Comparison of ENCODE assay signal across 1 cellular context in genomic region chr3:129576514-129577345, GRCh38.
TF ChIP-seq lines count a peak whose summit lies in the region.

No MANE protein-coding gene starts in this region.

TF ChIP-seq in GM12878, 131 proteins besides CTCF, POLR2A, EP300 and RAD21:
- TF ChIP-seq ZBED1 (IDR thresholded peaks at IDR 0.05; ENCODE audit: borderline replicate concordance), result no peak
- TF ChIP-seq PKNOX1 (IDR thresholded peaks at IDR 0.05), result no peak
- TF ChIP-seq HDGF (IDR thresholded peaks at IDR 0.05), result no peak
- TF ChIP-seq SP1 (IDR thresholded peaks at IDR 0.05; ENCODE audit: low read depth, low read length), result peak; percentile 9
- peak; percentile 17; the same call in 1 of the 2 replicates for TF ChIP-seq PAX5 (IDR thresholded peaks at IDR 0.05; ENCODE audit: borderline replicate concordance, low read depth, low read length)
- no peak for TF ChIP-seq JUNB (IDR thresholded peaks at IDR 0.05)
- TF ChIP-seq TAF1 (IDR thresholded peaks at IDR 0.05; ENCODE audit: borderline replicate concordance, low read depth, low read length), result peak; percentile 30; the same call in 1 of the 2 replicates
